In the genomic region with DNA sequence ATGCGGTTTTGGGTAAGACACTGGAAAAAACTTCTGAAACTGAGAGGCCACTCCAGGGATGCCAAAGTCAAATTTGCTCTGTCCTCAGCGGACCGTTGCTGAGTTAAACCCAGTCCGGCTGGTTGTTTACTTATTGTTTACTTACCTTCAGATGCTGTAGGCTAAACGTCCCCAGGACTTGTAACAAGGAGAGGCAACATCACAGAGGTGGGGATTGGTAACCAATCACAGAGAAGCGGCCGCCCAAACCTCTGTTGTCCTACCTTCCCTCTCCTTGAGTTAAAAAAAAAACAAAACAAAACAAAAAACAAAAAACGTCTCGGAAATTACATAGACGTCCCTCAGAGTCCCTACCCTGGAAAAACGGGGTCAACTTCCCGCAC, we compare ENCODE assay signal across 10 cellular contexts. TPM values are rescaled to one million over a fixed set of nuclear protein-coding genes. Genes with fewer than 3 reads are reported as not detected.
DNase-seq lines count a peak whose midpoint lies in the region; ATAC-seq and TF ChIP-seq lines count a peak whose summit lies in the region.
"Had no signal": no experiment of that assay in that cellular context is flagged by ENCODE, and none has a peak within 500 bp of the region (broad histone marks: within the 10 kb centered on the region; RNA-seq: fewer than 3 reads in every experiment).

No MANE protein-coding gene starts in this region.

- no peaks in the 10 kb centered on the region for H3K36me3 Mint-ChIP-seq in stimulated activated naive B cell treated with anti-CD40 and anti-IgM and Interleukin-4, amounts not matched to agents 10 μg/mL and 1 μg/mL and 100 μg/mL, for 72 hours

- H3K27me3 Mint-ChIP-seq in stimulated activated naive B cell treated with anti-CD40 and anti-IgM and Interleukin-4, amounts not matched to agents 10 μg/mL and 1 μg/mL and 100 μg/mL, for 72 hours = peaks cover 70 to 83% of the 10 kb centered on the region in 2 donors

- no peak for ATAC-seq in HG02981 (IDR thresholded peaks at IDR 0.05; ENCODE audit: unreplicated experiment)
- no peak for ATAC-seq in stimulated activated naive B cell treated with anti-CD40 and anti-IgM and Interleukin-4, amounts not matched to agents 10 μg/mL and 1 μg/mL and 100 μg/mL, for 72 hours (replicated peaks)
- ATAC-seq: Panc1 had no signal

- H3K9ac ChIP-seq in iPS-20b (ENCODE audit: low read depth, low read length) = peak overlapping the region; percentile 82
- H3K9ac ChIP-seq in stomach smooth muscle (ENCODE audit: low read length in 2 of 2) = peak overlapping the region in 1 of 2 donors; percentile 19

- H3K36me3 ChIP-seq in iPS-20b (ENCODE audit: insufficient read depth, low read depth, low read length) = no peaks in the 10 kb centered on the region
- H3K36me3 ChIP-seq in stomach smooth muscle (ENCODE audit: control insufficient read depth in 2 of 2, insufficient read depth in 2 of 2, low read length in 2 of 2) = no peaks in the 10 kb centered on the region

- H3K9me3 ChIP-seq in iPS-20b (ENCODE audit: insufficient read depth, low read depth, low read length) (no peaks in the 10 kb centered on the region), stomach smooth muscle (ENCODE audit: control insufficient read depth in 2 of 2, low read length in 2 of 2) (peaks cover 0 to 2% of the 10 kb centered on the region in 2 donors)

- TF ChIP-seq CTCF in HFF-Myc (IDR thresholded peaks at IDR 0.05; ENCODE audit: low read depth, low read length, missing control alignments) (no peak), astrocyte of the cerebellum (IDR thresholded peaks at IDR 0.05; ENCODE audit: low read depth, low read length, missing control alignments) (no peak)

- DNase-seq in HFF-Myc (ENCODE audit: extremely low read depth, low read depth) = no peak
- DNase-seq in astrocyte of the cerebellum (ENCODE audit: low read depth) = no peak
- DNase-seq in ureter (ENCODE audit: low spot score) = no peak
- DNase-seq in NCI-H2171 treated with DMSO at 0.1 percent for 48 hours (lab: John Stamatoyannopoulos, UW) = no peak
- no peak for DNase-seq in stimulated activated naive B cell treated with anti-CD40 and anti-IgM and Interleukin-4, amounts not matched to agents 10 μg/mL and 1 μg/mL and 100 μg/mL, for 72 hours
- DNase-seq: activated CD4-positive, alpha-beta memory T cell treated with anti-CD3 and anti-CD28 coated beads, Interleukin-2, amount 10 ng/mL, durations not matched to agents 7 days and 5 days had no signal

- peaks cover 0 to 3% of the 10 kb centered on the region in 2 donors for H3K9me3 Mint-ChIP-seq in stimulated activated naive B cell treated with anti-CD40 and anti-IgM and Interleukin-4, amounts not matched to agents 10 μg/mL and 1 μg/mL and 100 μg/mL, for 72 hours
- H3K9me3 Mint-ChIP-seq: activated CD4-positive, alpha-beta memory T cell treated with anti-CD3 and anti-CD28 coated beads, Interleukin-2, amount 10 ng/mL, durations not matched to agents 7 days and 5 days had no signal

- H3K27ac Mint-ChIP-seq in stimulated activated naive B cell treated with anti-CD40 and anti-IgM and Interleukin-4, amounts not matched to agents 10 μg/mL and 1 μg/mL and 100 μg/mL, for 72 hours = no peak overlapping the region
- H3K27ac Mint-ChIP-seq: activated CD4-positive, alpha-beta memory T cell treated with anti-CD3 and anti-CD28 coated beads, Interleukin-2, amount 10 ng/mL, durations not matched to agents 7 days and 5 days had no signal

- H3K4me1 Mint-ChIP-seq in stimulated activated naive B cell treated with anti-CD40 and anti-IgM and Interleukin-4, amounts not matched to agents 10 μg/mL and 1 μg/mL and 100 μg/mL, for 72 hours = peaks cover 0 to 5% of the 10 kb centered on the region in 2 donors

- peaks cover 9% of the 10 kb centered on the region for H3K4me1 ChIP-seq in iPS-20b (ENCODE audit: insufficient read depth, low read length)
- H3K4me1 ChIP-seq in stomach smooth muscle (ENCODE audit: control insufficient read depth, insufficient read depth, low read length) = peaks cover 9% of the 10 kb centered on the region

- no peak overlapping the region for H3K27ac ChIP-seq in iPS-20b (ENCODE audit: low read length)
- H3K27ac ChIP-seq in stomach smooth muscle (ENCODE audit: low read length) = no peak overlapping the region

- no peak overlapping the region for H3K4me3 Mint-ChIP-seq in stimulated activated naive B cell treated with anti-CD40 and anti-IgM and Interleukin-4, amounts not matched to agents 10 μg/mL and 1 μg/mL and 100 μg/mL, for 72 hours
- H3K4me3 Mint-ChIP-seq: activated CD4-positive, alpha-beta memory T cell treated with anti-CD3 and anti-CD28 coated beads, Interleukin-2, amount 10 ng/mL, durations not matched to agents 7 days and 5 days had no signal

- in situ Hi-C loops in astrocyte of the cerebellum (cut with HindIII; ENCODE audit: low sequenced_read_pairs) = no loop called here

- H3K27me3 ChIP-seq in iPS-20b (ENCODE audit: insufficient read depth, low read length) (peaks cover 37% of the 10 kb centered on the region), stomach smooth muscle (ENCODE audit: control insufficient read depth in 1 of 2, insufficient read depth in 2 of 2, low read length in 2 of 2) (peaks cover 24 to 31% of the 10 kb centered on the region in 2 donors)

- H3K4me3 ChIP-seq in HFF-Myc (replicated peaks; ENCODE audit: low read depth, low read length) (peak overlapping the region; percentile 23), astrocyte of the cerebellum (ENCODE audit: low read depth, low read length) (peak overlapping the region; percentile 45), iPS-20b (ENCODE audit: low read length) (peak overlapping the region; percentile 83), stomach smooth muscle (ENCODE audit: low read length in 2 of 2) (peak overlapping the region; percentile 70)

RNA-seq across cellular contexts. Expression of gene ANO2, which starts 0.4 kb away (rescaled TPM):
- total RNA-seq in ureter = 4.2 TPM
- total RNA-seq: activated CD4-positive, alpha-beta memory T cell treated with anti-CD3 and anti-CD28 coated beads, Interleukin-2, amount 10 ng/mL, durations not matched to agents 7 days and 5 days had no signal

Comparison
In these comparisons a context has a peak if more than half of its experiments do, and no peak if none do; other contexts are left out.
1. H3K4me3 ChIP-seq: peak in every context shown above with its lines; median percentile 83 in iPS-20b; 70 in stomach smooth muscle; 45 in astrocyte of the cerebellum; 23 in HFF-Myc.